ENCODE assay signal across 8 cellular contexts in genomic region chr19:12965017-12965811, GRCh38. TPM values are rescaled to one million over a fixed set of nuclear protein-coding genes. Genes with fewer than 3 reads are reported as not detected.
A peak's percentile ranks its signal among the peaks of the same experiment; 100 is the strongest.
DNase-seq lines count a peak whose midpoint lies in the region; ATAC-seq and TF ChIP-seq lines count a peak whose summit lies in the region.

No MANE protein-coding gene starts in this region.

- H3K4me3 Mint-ChIP-seq in activated T-cell treated with anti-CD3 and anti-CD28 coated beads, Interleukin-2, amount 50 U/mL, for 4 hours: peak overlapping the region; percentile 84
- H3K4me3 Mint-ChIP-seq in naive B cell: peak overlapping the region; percentile 79 to 99 (median 95)

- H3K36me3 Mint-ChIP-seq in activated T-cell treated with anti-CD3 and anti-CD28 coated beads, Interleukin-2, amount 50 U/mL, for 4 hours (ENCODE audit: insufficient read depth): no peaks in the 10 kb centered on the region
- no peaks in the 10 kb centered on the region for H3K36me3 Mint-ChIP-seq in naive B cell

- H3F3A ChIP-seq in PC-9 (ENCODE audit: insufficient read depth, low read depth): peaks cover 9% of the 10 kb centered on the region; the same call in 1 of the 2 replicates

- H3K4me3 ChIP-seq in PC-9: peak overlapping the region; percentile 58
- peak overlapping the region; percentile 17 to 64 (median 50) for H3K4me3 ChIP-seq in esophagus squamous epithelium

- no peak overlapping the region for H3K27ac ChIP-seq in PC-9
- peak overlapping the region; percentile 52 to 79 (median 78) for H3K27ac ChIP-seq in esophagus squamous epithelium

- H3K36me3 ChIP-seq in PC-9 (ENCODE audit: low read depth) (no peaks in the 10 kb centered on the region), esophagus squamous epithelium (no peaks in the 10 kb centered on the region)

- 0 to 2% methylated on average over 20 to 30 of the region's 34 CpGs for WGBS in esophagus squamous epithelium, 2 donors

- H3K9me2 ChIP-seq in PC-9 (ENCODE audit: insufficient read depth): no peaks in the 10 kb centered on the region

- H3K9me3 ChIP-seq in PC-9 (ENCODE audit: insufficient read depth, low read depth): no peaks in the 10 kb centered on the region
- no peaks in the 10 kb centered on the region for H3K9me3 ChIP-seq in esophagus squamous epithelium

- H3K79me2 ChIP-seq in PC-9 (ENCODE audit: low read depth): no peaks in the 10 kb centered on the region

- CTCF ChIA-PET in PC-9 (lab: Charles Lee): interaction anchor here (0.5 to 1.5 kb wide), 11 partner anchors 13 to 249 kb away, joined by 3 to 7 read pairs (median 4); partner anchors contain the start of genes CALR and GCDH

- TF ChIP-seq CTCF in PC-9 (conservative IDR thresholded peaks at IDR 0.05) (peak; percentile 96), esophagus squamous epithelium (IDR thresholded peaks at IDR 0.05) (peak; percentile 88 to 96 (median 94))

- peak overlapping the region; percentile 31 to 93 (median 87) for H3K27ac Mint-ChIP-seq in naive B cell

- no TSS peak for BruUV-seq in PC-9 (replicated peaks; lab: Mats Ljungman, UMichigan)

- peak overlapping the region; percentile 89 for H2AFZ ChIP-seq in PC-9

- peak; percentile 97 to 99 for ATAC-seq in activated T-cell treated with anti-CD3 and anti-CD28 coated beads, Interleukin-2, amount 50 U/mL, for 4 hours
- ATAC-seq in naive B cell (ENCODE audit: low read depth in 2 of 2): peak; percentile 92 to 93

- POLR2A ChIA-PET in PC-9 (lab: Charles Lee; ENCODE audit: unreplicated experiment): interaction anchor here (0.5 to 0.9 kb wide), 3 partner anchors 12 to 313 kb away, joined by 3 to 5 read pairs (median 4); no protein-coding TSS in a partner anchor

- H3K4me2 ChIP-seq in PC-9: peak overlapping the region; percentile 95

- peaks cover under 1% of the 10 kb centered on the region for H3K27me3 Mint-ChIP-seq in activated T-cell treated with anti-CD3 and anti-CD28 coated beads, Interleukin-2, amount 50 U/mL, for 4 hours (ENCODE audit: low read depth)
- H3K27me3 Mint-ChIP-seq in naive B cell: peaks cover 0 to 12% (median 8%) of the 10 kb centered on the region in 3 donors

- peak; percentile 51 for DNase-seq in 8988T
- DNase-seq in HuH-7 (ENCODE audit: low spot score): peak; percentile 76
- peak; percentile 63 to 86 for DNase-seq in PC-9
- DNase-seq in activated T-cell treated with anti-CD3 and anti-CD28 coated beads, Interleukin-2, amount 50 U/mL, for 4 hours: peak; percentile 77
- no peak for DNase-seq in esophagus squamous epithelium (lab: John Stamatoyannopoulos, UW)
- peak; percentile 78 for DNase-seq in naive B cell
- peak; percentile 67 to 72 for DNase-seq in stimulated activated CD8-positive, alpha-beta memory T cell treated with anti-CD3 and anti-CD28 coated beads, Interleukin-7, amount 100 ng/mL, for 48 hours (ENCODE audit: extremely low read depth in 1 of 2, low read depth in 1 of 2)

- H3K27me3 ChIP-seq in PC-9 (ENCODE audit: insufficient read depth, low read depth): no peaks in the 10 kb centered on the region
- H3K27me3 ChIP-seq in esophagus squamous epithelium: no peaks in the 10 kb centered on the region

- H3K4me1 Mint-ChIP-seq in activated T-cell treated with anti-CD3 and anti-CD28 coated beads, Interleukin-2, amount 50 U/mL, for 4 hours (ENCODE audit: low read depth): peaks cover 11% of the 10 kb centered on the region
- H3K4me1 Mint-ChIP-seq in naive B cell: peaks cover 8 to 12% (median 8%) of the 10 kb centered on the region in 3 donors

- no peaks in the 10 kb centered on the region; the same call in 1 of the 2 replicates for H3K4me1 ChIP-seq in PC-9 (replicated peaks; ENCODE audit: insufficient read depth)
- peaks cover 3 to 23% (median 4%) of the 10 kb centered on the region in 3 donors for H3K4me1 ChIP-seq in esophagus squamous epithelium

- intact Hi-C loops in PC-9 (cut with micrococcal nuclease; ENCODE audit: unreplicated experiment) (loop anchor here (2.0 kb wide), 1 partner anchor 80 kb away; no protein-coding TSS in a partner anchor), esophagus squamous epithelium (cut with DNase I) (no loop called here)

- no peaks in the 10 kb centered on the region for H3K9me3 Mint-ChIP-seq in activated T-cell treated with anti-CD3 and anti-CD28 coated beads, Interleukin-2, amount 50 U/mL, for 4 hours
- no peaks in the 10 kb centered on the region for H3K9me3 Mint-ChIP-seq in naive B cell

- no peaks in the 10 kb centered on the region for H4K20me1 ChIP-seq in PC-9 (ENCODE audit: insufficient read depth)

- TF ChIP-seq POLR2A in GM15510 (IDR thresholded peaks at IDR 0.05; ENCODE audit: borderline replicate concordance, extremely low read depth, insufficient read length) (peak; percentile 26), esophagus squamous epithelium (IDR thresholded peaks at IDR 0.05) (no peak)

RNA-seq across cellular contexts. Expression of gene DAND5, which starts 4.2 kb away (rescaled TPM):
- total RNA-seq in PC-9 (2021): 0.20 and 0.28 TPM in 2 replicates
- not detected for total RNA-seq in activated T-cell treated with anti-CD3 and anti-CD28 coated beads, Interleukin-2, amount 50 U/mL, for 4 hours
- total RNA-seq in esophagus squamous epithelium: not detected
- polyA plus RNA-seq in naive B cell (ENCODE audit: low read depth in 6 of 6): not detected

RNA-seq across cellular contexts. Expression of gene GADD45GIP1, which starts 8.2 kb away (rescaled TPM):
- 29.1 and 32.5 TPM in 2 replicates for total RNA-seq in PC-9 (2021)
- 10 to 100 TPM; 60.5 to 65.2 (median 61.8) TPM for total RNA-seq in activated T-cell treated with anti-CD3 and anti-CD28 coated beads, Interleukin-2, amount 50 U/mL, for 4 hours
- 10 to 100 TPM; 34.4 to 59.7 (median 44.9) TPM for total RNA-seq in esophagus squamous epithelium
- polyA plus RNA-seq in naive B cell (ENCODE audit: low read depth in 6 of 6): 10 to 100 TPM; 49.4 to 65.9 (median 52.7) TPM

RNA-seq across cellular contexts. Expression of gene RAD23A, which starts 19.6 kb away (rescaled TPM):
- total RNA-seq in PC-9 (2021) (186 and 187 TPM in 2 replicates), esophagus squamous epithelium (10 to 100 TPM; 67.7 to 87.4 (median 82.4) TPM)
- total RNA-seq in activated T-cell treated with anti-CD3 and anti-CD28 coated beads, Interleukin-2, amount 50 U/mL, for 4 hours: 100 to 1,000 TPM; 256 to 265 (median 264) TPM
- polyA plus RNA-seq in naive B cell (ENCODE audit: low read depth in 6 of 6): 100 to 1,000 TPM in 3 of 6 donors, 10 to 100 TPM in 3; 82.9 to 119 (median 99.3) TPM

RNA-seq across cellular contexts. Expression of gene CALR, which starts 26.8 kb away (rescaled TPM):
- 606 and 727 TPM in 2 replicates for total RNA-seq in PC-9 (2021)
- total RNA-seq in activated T-cell treated with anti-CD3 and anti-CD28 coated beads, Interleukin-2, amount 50 U/mL, for 4 hours: 1,000 to 10,000 TPM; 1,489 to 1,621 (median 1,575) TPM
- total RNA-seq in esophagus squamous epithelium: 100 to 1,000 TPM; 262 to 577 (median 513) TPM
- polyA plus RNA-seq in naive B cell (ENCODE audit: low read depth in 6 of 6): 100 to 1,000 TPM in 5 of 6 donors, 10 to 100 TPM in 1; 97.4 to 189 (median 155) TPM

RNA-seq across cellular contexts. Expression of gene NFIX, which starts 30.1 kb away (rescaled TPM):
- 19.7 and 24.2 TPM in 2 replicates for total RNA-seq in PC-9 (2021)
- total RNA-seq in activated T-cell treated with anti-CD3 and anti-CD28 coated beads, Interleukin-2, amount 50 U/mL, for 4 hours: 10 to 100 TPM; 11.1 to 20.4 (median 16.1) TPM
- total RNA-seq in esophagus squamous epithelium: 10 to 100 TPM; 32.3 to 81.2 (median 51.6) TPM
- polyA plus RNA-seq in naive B cell (ENCODE audit: low read depth in 6 of 6): 1 to 10 TPM in 2 of 6 donors, under 1 TPM in 2, not detected in 2; 0.21 to 2.1 (median 1.1) TPM
